ENCODE assay signal across 25 cellular contexts in the genomic region with DNA sequence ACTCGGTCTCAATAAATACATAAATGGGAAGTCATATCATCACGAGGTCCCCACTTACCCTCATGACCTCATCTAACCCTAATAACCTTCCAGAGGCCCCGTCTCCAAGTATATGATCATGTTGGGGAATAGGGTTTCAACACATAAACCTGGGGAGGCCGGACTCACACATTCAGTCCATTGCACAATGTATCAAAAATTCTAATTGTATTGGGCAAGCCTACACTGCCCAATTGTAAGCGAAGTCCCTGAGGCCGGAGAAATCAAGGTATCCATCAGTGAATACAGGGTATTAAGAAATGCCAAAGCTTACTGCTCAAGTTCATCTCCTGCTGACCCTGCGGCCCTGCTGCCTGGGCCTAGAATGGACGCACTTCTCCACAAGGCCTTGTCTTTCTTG.
"Had no signal": no experiment of that assay in that cellular context is flagged by ENCODE, and none has a peak within 500 bp of the region (broad histone marks: within the 10 kb centered on the region; RNA-seq: fewer than 3 reads in every experiment).

No MANE protein-coding gene starts in this region.

- H3K9ac ChIP-seq: KMS-11 had no signal

- H3K9me3 ChIP-seq: adrenal gland, breast epithelium, MG63, SJSA1 had no signal

- H3K27ac ChIP-seq: adrenal gland, breast epithelium, KMS-11, SJSA1 had no signal

- ATAC-seq: activated CD8-positive, alpha-beta T cell treated with anti-CD3 and anti-CD28 coated beads, Interleukin-2, amount 10 ng/mL, durations not matched to agents 7 days and 5 days; PC-3; SK-N-SH treated with all-trans-retinoic acid at 6 μM for 48 hours; WTC11 had no signal

- H3K27me3 ChIP-seq: adrenal gland, breast epithelium, MG63, SJSA1 had no signal

- DNase-seq: activated CD4-positive, alpha-beta T cell treated with anti-CD3 and anti-CD28 coated beads for 48 hours; activated CD4-positive, alpha-beta T cell treated with anti-CD3 and anti-CD28 coated beads, Interleukin-2, amount 50 U/mL, for 4 hours; activated CD4-positive, CD25-positive, alpha-beta regulatory T cell treated with anti-CD3 and anti-CD28 coated beads, Interleukin-2, amount 50 U/mL, for 72 hours; activated CD8-positive, alpha-beta memory T cell treated with anti-CD3 and anti-CD28 coated beads, Interleukin-2, amount 50 U/mL, for 48 hours; activated CD8-positive, alpha-beta T cell treated with anti-CD3 and anti-CD28 coated beads, Interleukin-2, amount 10 ng/mL, durations not matched to agents 7 days and 5 days; activated naive CD4-positive, alpha-beta T cell treated with anti-CD3 and anti-CD28 coated beads, Interleukin-2, amount 50 U/mL, for 16 hours; activated naive CD8-positive, alpha-beta T cell treated with anti-CD3 and anti-CD28 coated beads, Interleukin-2, amount 10 ng/mL, durations not matched to agents 7 days and 5 days; activated T-cell treated with anti-CD3 and anti-CD28 coated beads, Interleukin-2, amount 50 U/mL, for 1 hour; adrenal gland; aorta; central memory CD4-positive, alpha-beta T cell; MG63; NCI-H1105; NCI-H1436; NCI-H1694 treated with DMSO at 0.1 percent for 48 hours; NCI-H2029 treated with DMSO at 0.1 percent for 48 hours; PC-3; SHP77; SW 1271 had no signal

- FAIRE-seq: RCC 7860 had no signal

- H3K4me1 ChIP-seq: adrenal gland, breast epithelium, SJSA1 had no signal

- H3K36me3 ChIP-seq: adrenal gland, breast epithelium, MG63, SJSA1 had no signal

- H3K4me2 ChIP-seq: KMS-11 had no signal

- H3K4me3 ChIP-seq: adrenal gland, breast epithelium, MG63, SJSA1 had no signal
